12 cellular contexts compared by ENCODE assay signal in the genomic region with DNA sequence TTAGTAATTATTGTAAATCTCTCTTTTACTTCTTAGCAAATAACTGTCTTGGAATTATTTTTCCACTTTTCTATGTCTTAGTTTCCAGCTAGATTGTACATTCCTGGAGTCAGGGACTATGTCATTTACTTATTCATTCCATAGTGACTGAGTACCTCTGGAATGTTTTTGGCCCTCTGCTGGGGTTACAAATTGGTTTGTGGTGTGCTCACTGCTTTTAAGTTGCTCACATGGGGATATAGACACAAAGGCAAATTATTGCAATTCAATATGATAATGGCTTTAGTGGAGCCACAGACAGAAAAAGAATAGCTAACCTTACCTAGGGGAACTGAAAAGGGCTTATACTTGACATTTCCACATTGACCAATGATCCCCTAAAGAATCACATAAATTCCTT.
DNase-seq lines count a peak whose midpoint lies in the region; ATAC-seq and TF ChIP-seq lines count a peak whose summit lies in the region.
"Had no signal": no experiment of that assay in that cellular context is flagged by ENCODE, and none has a peak within 500 bp of the region (broad histone marks: within the 10 kb centered on the region; RNA-seq: fewer than 3 reads in every experiment).

No MANE protein-coding gene starts in this region.

- POLR2A ChIA-PET in AG04449 (lab: Yijun Ruan, JAX): interaction anchor here (0.7 kb wide), 1 partner anchor 634 kb away, joined by 3 read pairs; no protein-coding TSS in a partner anchor

- no peak overlapping the region for H3K4me3 ChIP-seq in AG04449 (ENCODE audit: low read depth, low read length)
- no peak overlapping the region for H3K4me3 ChIP-seq in astrocyte of the cerebellum (ENCODE audit: low read depth, low read length)
- H3K4me3 ChIP-seq in kidney epithelial cell (ENCODE audit: low read depth, low read length): no peak overlapping the region
- H3K4me3 ChIP-seq: ascending aorta had no signal

- intact Hi-C loops in sciatic nerve (cut with DNase I): no loop called here

- CTCF ChIA-PET in AG04449 (lab: Yijun Ruan, JAX): interaction anchor here (1.2 kb wide), 1 partner anchor 17 kb away, joined by 5 read pairs; no protein-coding TSS in a partner anchor

- no peak for ATAC-seq in GM21529 (IDR thresholded peaks at IDR 0.05; ENCODE audit: unreplicated experiment)
- ATAC-seq in sciatic nerve: no peak
- ATAC-seq: T-helper 17 cell had no signal

- DNase-seq in AG04449 (ENCODE audit: low read depth, low spot score) (peak; percentile 86), HK-2 (ENCODE audit: unreplicated experiment) (peak; percentile 11), astrocyte of the cerebellum (ENCODE audit: low read depth) (peak; percentile 94), kidney epithelial cell (ENCODE audit: low read depth) (peak; percentile 86), foreskin melanocyte (no peak), sciatic nerve (ENCODE audit: low spot score) (no peak), C1 segment of cervical spinal cord (lab: John Stamatoyannopoulos, UW) (no peak)
- DNase-seq: CD4-positive, alpha-beta memory T cell; NCI-H524 treated with DMSO at 0.1 percent for 48 hours; T-helper 17 cell had no signal

- TF ChIP-seq CTCF in AG04449 (IDR thresholded peaks at IDR 0.05; ENCODE audit: insufficient read depth, low read length, missing control alignments): no peak
- TF ChIP-seq CTCF in astrocyte of the cerebellum (IDR thresholded peaks at IDR 0.05; ENCODE audit: low read depth, low read length, missing control alignments): no peak
- no peak for TF ChIP-seq CTCF in kidney epithelial cell (IDR thresholded peaks at IDR 0.05; ENCODE audit: insufficient read depth, low read length, poor library complexity, severe bottlenecking)

- in situ Hi-C loops in astrocyte of the cerebellum (cut with HindIII; ENCODE audit: low sequenced_read_pairs): no loop called here

- no peaks in the 10 kb centered on the region for H3K27me3 ChIP-seq in kidney epithelial cell (ENCODE audit: control insufficient read depth, insufficient read depth, low read length)
- H3K27me3 ChIP-seq: ascending aorta had no signal

- H3K36me3 ChIP-seq in kidney epithelial cell (ENCODE audit: control insufficient read depth, insufficient read depth, low read length): no peaks in the 10 kb centered on the region
- H3K36me3 ChIP-seq: ascending aorta had no signal

Comparison
In these comparisons a context has a peak if more than half of its experiments do, and no peak if none do; other contexts are left out.
1. DNase-seq: peak in AG04449 (single experiment), HK-2 (single experiment), astrocyte of the cerebellum (single experiment) and kidney epithelial cell (single experiment); none in foreskin melanocyte (single experiment), sciatic nerve (single experiment) and C1 segment of cervical spinal cord (0 of 14).